In genomic region chr2:177231270-177231669, GRCh38 we compare ENCODE assay signal across 20 cellular contexts. TPM values are rescaled to one million over a fixed set of nuclear protein-coding genes. Genes with fewer than 3 reads are reported as not detected.
A peak's percentile ranks its signal among the peaks of the same experiment; 100 is the strongest.
DNase-seq lines count a peak whose midpoint lies in the region; ATAC-seq and TF ChIP-seq lines count a peak whose summit lies in the region.
"Had no signal": no experiment of that assay in that cellular context is flagged by ENCODE, and none has a peak within 500 bp of the region (broad histone marks: within the 10 kb centered on the region; RNA-seq: fewer than 3 reads in every experiment).

No MANE protein-coding gene starts in this region.

- H3K4me1 ChIP-seq in IMR-90 (ENCODE audit: control insufficient read depth, insufficient read depth, low read length) (peaks cover 8% of the 10 kb centered on the region; the same call in 1 of the 2 replicates), neutrophil (ENCODE audit: control insufficient read depth in 1 of 2, insufficient read depth in 1 of 2, low read depth in 1 of 2, low read length in 1 of 2) (peaks cover 4 to 8% of the 10 kb centered on the region in 2 experiments), MM.1S (ENCODE audit: low read length) (no peaks in the 10 kb centered on the region)
- H3K4me1 ChIP-seq: BLaER1 had no signal

- no peak overlapping the region for H3K4me2 ChIP-seq in IMR-90 (ENCODE audit: low read depth, low read length)
- no peak overlapping the region for H3K4me2 ChIP-seq in MM.1S (ENCODE audit: low read depth, low read length)
- H3K4me2 ChIP-seq: BLaER1 had no signal

- H2AFZ ChIP-seq in IMR-90 (replicated peaks; ENCODE audit: low read length, poor library complexity) (no peak overlapping the region), MM.1S (ENCODE audit: low read length) (no peak overlapping the region)
- H2AFZ ChIP-seq: GM23248 had no signal

- POLR2A ChIA-PET in activated CD4-positive, alpha-beta T cell treated with anti-CD3 and anti-CD28 coated beads for 36 hours (lab: Charles Lee), result interaction anchor here (1.6 kb wide), 1 partner anchor 33 kb away, joined by 7 read pairs; the partner anchor contains the start of gene NFE2L2
- POLR2A ChIA-PET in IMR-90 (lab: Charles Lee; ENCODE audit: unreplicated experiment), result no interaction called here

- H3K4me1 Mint-ChIP-seq in activated CD4-positive, alpha-beta T cell treated with anti-CD3 and anti-CD28 coated beads for 36 hours, result peaks cover 46% of the 10 kb centered on the region
- peaks cover 42% of the 10 kb centered on the region for H3K4me1 Mint-ChIP-seq in activated naive CD8-positive, alpha-beta T cell treated with anti-CD3 and anti-CD28 coated beads, Interleukin-2, amount 50 U/mL, for 24 hours

- no peak for ATAC-seq in activated CD4-positive, alpha-beta T cell treated with anti-CD3 and anti-CD28 coated beads for 36 hours
- ATAC-seq in IMR-90 (ENCODE audit: low read depth), result no peak
- ATAC-seq in activated naive CD8-positive, alpha-beta T cell treated with anti-CD3 and anti-CD28 coated beads, Interleukin-2, amount 50 U/mL, for 24 hours, result no peak

- CTCF ChIA-PET in activated CD4-positive, alpha-beta T cell treated with anti-CD3 and anti-CD28 coated beads for 36 hours (lab: Charles Lee), result interaction anchor here (1.1 to 2.9 kb wide), 7 partner anchors 9 to 185 kb away, joined by 3 to 10 read pairs (median 3); no protein-coding TSS in a partner anchor
- CTCF ChIA-PET in IMR-90 (lab: Yijun Ruan, JAX), result interaction anchor here (0.6 to 1.0 kb wide), 4 partner anchors 67 to 203 kb away, joined by 3 to 5 read pairs (median 4); no protein-coding TSS in a partner anchor

- WGBS in IMR-90 (ENCODE audit: extremely low coverage in 2 of 2, insufficient read length in 1 of 2), 2 experiments, result 100% methylated on average over 1 of the region's 3 CpGs; no CpG with 5 or more reads in 1 of the 2 experiments

- TF ChIP-seq RAD21 in IMR-90 (IDR thresholded peaks at IDR 0.05; ENCODE audit: low read length), result no peak

- TF ChIP-seq POLR2A in IMR-90 (IDR thresholded peaks at IDR 0.05; ENCODE audit: low read depth, low read length), result no peak

- no peak overlapping the region for H3K4me3 ChIP-seq in IMR-90 (ENCODE audit: insufficient read depth, low read depth, low read length)
- H3K4me3 ChIP-seq in neutrophil (ENCODE audit: low read depth in 1 of 2, low read length in 1 of 2), result no peak overlapping the region
- no peak overlapping the region for H3K4me3 ChIP-seq in MM.1S (ENCODE audit: low read length)
- H3K4me3 ChIP-seq: BLaER1, coronary artery, GM23248, thyroid gland had no signal

- no peaks in the 10 kb centered on the region for H3K9me2 ChIP-seq in MM.1S (replicated peaks; ENCODE audit: insufficient read depth, low read length)

- H4K20me1 ChIP-seq in IMR-90 (ENCODE audit: insufficient read depth, low read length), result peaks cover 56% of the 10 kb centered on the region
- H4K20me1 ChIP-seq in MM.1S (ENCODE audit: insufficient read depth, low read length), result peaks cover 4% of the 10 kb centered on the region; the same call in 1 of the 2 replicates

- H3K27ac ChIP-seq in IMR-90 (ENCODE audit: insufficient read depth, low read length) (peak overlapping the region; percentile 5; the same call in 1 of the 2 replicates), neutrophil (peak overlapping the region; percentile 19), MM.1S (ENCODE audit: low read length) (no peak overlapping the region)
- H3K27ac ChIP-seq: BLaER1, coronary artery had no signal

- DNase-seq in activated CD4-positive, alpha-beta T cell treated with anti-CD3 and anti-CD28 coated beads for 36 hours, result no peak
- no peak for DNase-seq in activated CD4-positive, alpha-beta T cell treated with anti-CD3 and anti-CD28 coated beads, Interleukin-2, amount 50 U/mL, for 1 hour
- DNase-seq in IMR-90 (no peak), NCI-H2196 (lab: John Stamatoyannopoulos, UW; ENCODE audit: unreplicated experiment) (no peak), mucosa of gallbladder (ENCODE audit: low spot score) (no peak), MM.1S (no peak)
- no peak for DNase-seq in activated naive CD8-positive, alpha-beta T cell treated with anti-CD3 and anti-CD28 coated beads, Interleukin-2, amount 50 U/mL, for 24 hours
- DNase-seq: activated naive CD8-positive, alpha-beta T cell treated with anti-CD3 and anti-CD28 coated beads, Interleukin-2, amount 10 ng/mL, durations not matched to agents 7 days and 5 days; DMS79 treated with DMSO at 0.1 percent for 48 hours; GM23248; hippocampal formation; kidney; mammary epithelial cell; NCI-H1436; stimulated activated CD8-positive, alpha-beta memory T cell treated with anti-CD3 and anti-CD28 coated beads, Interleukin-4, amount 100 ng/mL, for 48 hours; thyroid gland had no signal

- H3K9me3 ChIP-seq in IMR-90 (ENCODE audit: control insufficient read depth, insufficient read depth, low read length) (no peaks in the 10 kb centered on the region), neutrophil (no peaks in the 10 kb centered on the region), MM.1S (replicated peaks; ENCODE audit: insufficient read depth, low read length) (no peaks in the 10 kb centered on the region)
- H3K9me3 ChIP-seq: BLaER1, thyroid gland had no signal

- peaks cover 41% of the 10 kb centered on the region for H3F3A ChIP-seq in MM.1S (ENCODE audit: insufficient read depth, low read length)

- no peak overlapping the region for H3K9ac ChIP-seq in IMR-90 (ENCODE audit: low read depth, low read length)
- H3K9ac ChIP-seq in MM.1S (ENCODE audit: low read length), result no peak overlapping the region
- H3K9ac ChIP-seq: BLaER1, GM23248 had no signal

- dilution Hi-C loops in IMR-90 (cut with HindIII; ENCODE audit: low sequenced_read_pairs, unreplicated experiment), result no loop called here

- H3K9me3 Mint-ChIP-seq in activated CD4-positive, alpha-beta T cell treated with anti-CD3 and anti-CD28 coated beads for 36 hours (ENCODE audit: low read depth), result no peaks in the 10 kb centered on the region
- no peaks in the 10 kb centered on the region for H3K9me3 Mint-ChIP-seq in activated naive CD8-positive, alpha-beta T cell treated with anti-CD3 and anti-CD28 coated beads, Interleukin-2, amount 50 U/mL, for 24 hours
- H3K9me3 Mint-ChIP-seq: activated naive CD8-positive, alpha-beta T cell treated with anti-CD3 and anti-CD28 coated beads, Interleukin-2, amount 10 ng/mL, durations not matched to agents 7 days and 5 days; neural crest cell had no signal

- H2BK5ac ChIP-seq in IMR-90 (ENCODE audit: low read depth, low read length, poor library complexity, severe bottlenecking), result no peak overlapping the region

- H3K14ac ChIP-seq in IMR-90 (replicated peaks; ENCODE audit: low read depth, low read length), result no peak overlapping the region

- H3K4me3 Mint-ChIP-seq in activated CD4-positive, alpha-beta T cell treated with anti-CD3 and anti-CD28 coated beads for 36 hours, result no peak overlapping the region
- H3K4me3 Mint-ChIP-seq in activated naive CD8-positive, alpha-beta T cell treated with anti-CD3 and anti-CD28 coated beads, Interleukin-2, amount 50 U/mL, for 24 hours, result no peak overlapping the region
- H3K4me3 Mint-ChIP-seq: activated naive CD8-positive, alpha-beta T cell treated with anti-CD3 and anti-CD28 coated beads, Interleukin-2, amount 10 ng/mL, durations not matched to agents 7 days and 5 days; neural crest cell had no signal

- peaks cover 65% of the 10 kb centered on the region for H3K36me3 Mint-ChIP-seq in activated CD4-positive, alpha-beta T cell treated with anti-CD3 and anti-CD28 coated beads for 36 hours (ENCODE audit: low read depth)
- peaks cover 66% of the 10 kb centered on the region for H3K36me3 Mint-ChIP-seq in activated naive CD8-positive, alpha-beta T cell treated with anti-CD3 and anti-CD28 coated beads, Interleukin-2, amount 50 U/mL, for 24 hours (ENCODE audit: low read depth)

- no peak overlapping the region for H3K4ac ChIP-seq in IMR-90 (ENCODE audit: low read depth, low read length)

- no peak overlapping the region for H4K91ac ChIP-seq in IMR-90 (ENCODE audit: insufficient read depth, low read depth, low read length)

- no peaks in the 10 kb centered on the region for H3K27me3 Mint-ChIP-seq in activated CD4-positive, alpha-beta T cell treated with anti-CD3 and anti-CD28 coated beads for 36 hours
- no peaks in the 10 kb centered on the region for H3K27me3 Mint-ChIP-seq in activated naive CD8-positive, alpha-beta T cell treated with anti-CD3 and anti-CD28 coated beads, Interleukin-2, amount 50 U/mL, for 24 hours
- H3K27me3 Mint-ChIP-seq: activated naive CD8-positive, alpha-beta T cell treated with anti-CD3 and anti-CD28 coated beads, Interleukin-2, amount 10 ng/mL, durations not matched to agents 7 days and 5 days had no signal

- peaks cover 30 to 57% of the 10 kb centered on the region in 2 experiments for H3K79me1 ChIP-seq in IMR-90 (ENCODE audit: low read depth in 1 of 2, low read length in 2 of 2)

- H2BK120ac ChIP-seq in IMR-90 (ENCODE audit: low read depth, low read length), result no peak overlapping the region

- in situ Hi-C loops in IMR-90 (cut with MboI; ENCODE audit: low sequenced_read_pairs), result no loop called here

- no peak overlapping the region for H2AK9ac ChIP-seq in IMR-90 (replicated peaks; ENCODE audit: low read depth, low read length, poor library complexity)

- TF ChIP-seq CTCF in IMR-90 (conservative IDR thresholded peaks at IDR 0.05; ENCODE audit: low read depth, low read length) (no peak), neutrophil (IDR thresholded peaks at IDR 0.05) (no peak), MM.1S (IDR thresholded peaks at IDR 0.05; ENCODE audit: low read length) (no peak)

- H3K36me3 ChIP-seq in IMR-90 (ENCODE audit: control insufficient read depth, insufficient read depth, low read length) (peaks cover 58% of the 10 kb centered on the region), neutrophil (peaks cover 67% of the 10 kb centered on the region), MM.1S (replicated peaks; ENCODE audit: insufficient read depth, low read length) (peaks cover 9% of the 10 kb centered on the region)

- H4K5ac ChIP-seq in IMR-90 (ENCODE audit: low read depth, low read length), result no peak overlapping the region

- no peak overlapping the region for H3K18ac ChIP-seq in IMR-90 (ENCODE audit: low read depth, low read length)

- intact Hi-C loops in activated CD4-positive, alpha-beta T cell treated with anti-CD3 and anti-CD28 coated beads for 36 hours (cut with DNase I, micrococcal nuclease), result no loop called here
- intact Hi-C loops in IMR-90 (cut with micrococcal nuclease), result loop anchor here (2.0 kb wide), 1 partner anchor 102 kb away; no protein-coding TSS in a partner anchor

- H3K56ac ChIP-seq in IMR-90 (ENCODE audit: extremely low read depth, insufficient read depth, low read length), result no peak overlapping the region

- H3K9me1 ChIP-seq in IMR-90 (ENCODE audit: insufficient read depth, low read length), result peaks cover 7% of the 10 kb centered on the region; the same call in 1 of the 2 replicates

- peaks cover 13% of the 10 kb centered on the region for H3K79me2 ChIP-seq in MM.1S (ENCODE audit: low read length)

- no TSS peak for BruUV-seq in IMR-90 (replicated peaks; lab: Mats Ljungman, UMichigan)

- H2BK20ac ChIP-seq in IMR-90 (ENCODE audit: low read depth, low read length), result no peak overlapping the region

- H3K27me3 ChIP-seq in IMR-90 (ENCODE audit: control insufficient read depth, insufficient read depth, low read length), result no peaks in the 10 kb centered on the region
- no peaks in the 10 kb centered on the region for H3K27me3 ChIP-seq in neutrophil
- no peaks in the 10 kb centered on the region for H3K27me3 ChIP-seq in MM.1S (replicated peaks; ENCODE audit: insufficient read depth, low read length)
- H3K27me3 ChIP-seq: BLaER1, thyroid gland had no signal

- no peak overlapping the region for H2AK5ac ChIP-seq in IMR-90 (ENCODE audit: low read depth, low read length)

- H3K23ac ChIP-seq in IMR-90 (ENCODE audit: low read depth, low read length), result no peak overlapping the region

- H3K27ac Mint-ChIP-seq in activated CD4-positive, alpha-beta T cell treated with anti-CD3 and anti-CD28 coated beads for 36 hours, result peak overlapping the region; percentile 85
- peak overlapping the region; percentile 68 for H3K27ac Mint-ChIP-seq in activated naive CD8-positive, alpha-beta T cell treated with anti-CD3 and anti-CD28 coated beads, Interleukin-2, amount 50 U/mL, for 24 hours
- H3K27ac Mint-ChIP-seq: activated naive CD8-positive, alpha-beta T cell treated with anti-CD3 and anti-CD28 coated beads, Interleukin-2, amount 10 ng/mL, durations not matched to agents 7 days and 5 days had no signal

- no peak overlapping the region for H4K8ac ChIP-seq in IMR-90 (ENCODE audit: low read depth in 2 of 2, low read length in 2 of 2)

- H2BK15ac ChIP-seq in IMR-90 (ENCODE audit: low read depth, low read length), result no peak overlapping the region

RNA-seq across cellular contexts. Expression of gene HNRNPA3, which starts 18.7 kb away (rescaled TPM):
- 100 to 1,000 TPM; 200 to 290 TPM for total RNA-seq in activated CD4-positive, alpha-beta T cell treated with anti-CD3 and anti-CD28 coated beads for 36 hours
- total RNA-seq in IMR-90 (2012; rRNA removed) (18.6 and 35.6 TPM in 2 replicates), mucosa of gallbladder (128 TPM)
- 111 and 119 TPM in 2 replicates for polyA plus RNA-seq in IMR-90 (2012; rRNA removed)
- polyA plus RNA-seq in IMR-90 (2012; cell fraction: cytosol; rRNA removed), result 20.4 and 31.8 TPM in 2 replicates
- 9.3 and 76.5 TPM in 2 replicates for polyA plus RNA-seq in IMR-90 (2012; cell fraction: nucleus; rRNA removed; ENCODE audit: low replicate concordance)

RNA-seq across cellular contexts. Expression of gene NFE2L2, which starts 33.3 kb away (rescaled TPM):
- 10 to 100 TPM; 56.6 to 81.5 TPM for total RNA-seq in activated CD4-positive, alpha-beta T cell treated with anti-CD3 and anti-CD28 coated beads for 36 hours
- total RNA-seq in IMR-90 (2012; rRNA removed) (72.8 and 83.5 TPM in 2 replicates), mucosa of gallbladder (102 TPM)
- polyA plus RNA-seq in IMR-90 (2012; rRNA removed), result 64.7 and 72.7 TPM in 2 replicates
- polyA plus RNA-seq in IMR-90 (2012; cell fraction: cytosol; rRNA removed), result 24.4 and 31.1 TPM in 2 replicates
- 12.9 and 91.4 TPM in 2 replicates for polyA plus RNA-seq in IMR-90 (2012; cell fraction: nucleus; rRNA removed; ENCODE audit: low replicate concordance)
